In the genomic region with DNA sequence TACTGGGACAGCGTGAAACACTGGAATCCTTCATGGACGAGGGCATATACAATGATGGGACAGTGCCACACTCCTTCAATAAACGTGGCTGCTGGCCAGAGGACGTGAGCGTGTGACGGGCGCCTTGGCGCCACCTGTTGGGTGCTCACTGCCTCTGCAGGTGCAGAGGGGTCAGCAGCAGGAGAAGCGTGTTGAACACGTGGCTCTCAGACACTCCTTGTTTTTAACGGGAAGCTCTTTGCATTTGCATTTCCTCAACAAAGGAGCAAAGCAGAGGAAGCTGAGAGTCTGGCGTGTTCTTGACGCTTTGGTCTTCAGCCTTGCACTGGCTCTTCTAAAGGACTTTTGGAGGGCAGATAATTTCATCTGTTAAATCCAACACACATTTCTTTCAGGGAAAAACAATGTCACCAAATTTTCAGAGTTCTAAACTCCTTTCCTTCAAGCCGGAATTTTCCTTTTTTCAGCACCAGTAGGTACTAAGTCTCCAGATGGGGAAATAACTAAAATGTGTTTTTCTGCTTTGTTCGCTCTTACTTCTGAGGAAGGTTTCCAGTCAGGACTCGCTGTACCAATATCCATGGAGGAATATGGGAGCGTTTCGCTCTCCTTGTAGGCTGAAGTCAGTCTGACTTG, we compare ENCODE assay signal across 8 cellular contexts. TPM values are rescaled to one million over a fixed set of nuclear protein-coding genes. Genes with fewer than 3 reads are reported as not detected.
DNase-seq lines count a peak whose midpoint lies in the region; ATAC-seq and TF ChIP-seq lines count a peak whose summit lies in the region.

No MANE protein-coding gene starts in this region.

- H3K4me3 Mint-ChIP-seq in activated T-helper 17 cell treated with anti-CD3 and anti-CD28 coated beads, Interleukin-2, amount 50 U/mL, for 72 hours, result peak overlapping the region; percentile 31
- no peak overlapping the region for H3K4me3 Mint-ChIP-seq in stimulated activated naive CD8-positive, alpha-beta T cell treated with anti-CD3 and anti-CD28 coated beads, Interleukin-15, amount 100 ng/mL, for 72 hours

- POLR2A ChIA-PET in RWPE1 (lab: Yijun Ruan, JAX; ENCODE audit: low non-redundant PET), result no interaction called here

- TF ChIP-seq CTCF in DND-41 (IDR thresholded peaks at IDR 0.05; ENCODE audit: borderline replicate concordance, extremely low read depth, low read length, poor library complexity, severe bottlenecking) (peak; percentile 98), RWPE1 (conservative IDR thresholded peaks at IDR 0.05; ENCODE audit: low read depth) (peak; percentile 99), fibroblast of pulmonary artery (IDR thresholded peaks at IDR 0.05; ENCODE audit: low read length, missing control alignments) (peak; percentile 99), neural cell (IDR thresholded peaks at IDR 0.05; ENCODE audit: poor library complexity, severe bottlenecking) (peak; percentile 82)

- no peaks in the 10 kb centered on the region for H3F3A ChIP-seq in neural cell (ENCODE audit: insufficient read depth, low read length, poor library complexity, severe bottlenecking)

- H3K27me3 Mint-ChIP-seq in activated T-helper 17 cell treated with anti-CD3 and anti-CD28 coated beads, Interleukin-2, amount 50 U/mL, for 72 hours, result no peaks in the 10 kb centered on the region
- H3K27me3 Mint-ChIP-seq in stimulated activated naive CD8-positive, alpha-beta T cell treated with anti-CD3 and anti-CD28 coated beads, Interleukin-15, amount 100 ng/mL, for 72 hours, result no peaks in the 10 kb centered on the region

- H3K27ac Mint-ChIP-seq in activated T-helper 17 cell treated with anti-CD3 and anti-CD28 coated beads, Interleukin-2, amount 50 U/mL, for 72 hours, result peak overlapping the region; percentile 54
- H3K27ac Mint-ChIP-seq in stimulated activated naive CD8-positive, alpha-beta T cell treated with anti-CD3 and anti-CD28 coated beads, Interleukin-15, amount 100 ng/mL, for 72 hours, result no peak overlapping the region

- peaks cover 10% of the 10 kb centered on the region for H3K4me1 Mint-ChIP-seq in activated T-helper 17 cell treated with anti-CD3 and anti-CD28 coated beads, Interleukin-2, amount 50 U/mL, for 72 hours
- peaks cover 28% of the 10 kb centered on the region for H3K4me1 Mint-ChIP-seq in stimulated activated naive CD8-positive, alpha-beta T cell treated with anti-CD3 and anti-CD28 coated beads, Interleukin-15, amount 100 ng/mL, for 72 hours

- H4K20me1 ChIP-seq in DND-41 (ENCODE audit: insufficient read depth, low read length) (peaks cover 7% of the 10 kb centered on the region), neural cell (ENCODE audit: insufficient read depth) (no peaks in the 10 kb centered on the region)

- H3K27me3 ChIP-seq in DND-41 (ENCODE audit: insufficient read depth, low read length, poor library complexity), result no peaks in the 10 kb centered on the region
- no peaks in the 10 kb centered on the region for H3K27me3 ChIP-seq in neural cell (ENCODE audit: insufficient read depth, low read depth, low read length)

- CTCF ChIA-PET in RWPE1 (lab: Yijun Ruan, JAX), result interaction anchor here (0.6 to 1.5 kb wide), 16 partner anchors 13 to 540 kb away, joined by 3 to 6 read pairs (median 4); partner anchors contain the start of gene SUN1

- peak overlapping the region; percentile 10 for H3K9ac ChIP-seq in DND-41 (ENCODE audit: low read depth, low read length)
- H3K9ac ChIP-seq in neural cell (ENCODE audit: low read length), result no peak overlapping the region

- peaks cover 60% of the 10 kb centered on the region for H3K36me3 Mint-ChIP-seq in activated T-helper 17 cell treated with anti-CD3 and anti-CD28 coated beads, Interleukin-2, amount 50 U/mL, for 72 hours (ENCODE audit: low read depth)

- TF ChIP-seq EP300 in neural cell (conservative IDR thresholded peaks at IDR 0.05; ENCODE audit: poor library complexity, severe bottlenecking), result no peak

- ATAC-seq in DND-41 (ENCODE audit: insufficient read depth, low read depth) (peak; percentile 37), HG03039 (IDR thresholded peaks at IDR 0.05; ENCODE audit: unreplicated experiment) (no peak)
- ATAC-seq in activated T-helper 17 cell treated with anti-CD3 and anti-CD28 coated beads, Interleukin-2, amount 50 U/mL, for 72 hours (replicated peaks), result peak; percentile 41
- peak; percentile 28 for ATAC-seq in stimulated activated naive CD8-positive, alpha-beta T cell treated with anti-CD3 and anti-CD28 coated beads, Interleukin-15, amount 100 ng/mL, for 72 hours

- peak; percentile 74 for TF ChIP-seq RAD21 in neural cell (conservative IDR thresholded peaks at IDR 0.05)

- no peak overlapping the region for H3K4me3 ChIP-seq in DND-41 (ENCODE audit: low read depth in 1 of 2, low read length in 2 of 2)
- H3K4me3 ChIP-seq in fibroblast of pulmonary artery (replicated peaks; ENCODE audit: low read depth, low read length), result no peak overlapping the region
- no peak overlapping the region for H3K4me3 ChIP-seq in neural cell (ENCODE audit: low read length)

- peak; percentile 77 for DNase-seq in DND-41
- peak; percentile 84 for DNase-seq in RWPE1 (ENCODE audit: low spot score)
- DNase-seq in fibroblast of pulmonary artery (ENCODE audit: low read depth), result peak; percentile 87
- peak; percentile 64 to 74 for DNase-seq in stimulated activated naive CD8-positive, alpha-beta T cell treated with anti-CD3 and anti-CD28 coated beads, Interleukin-15, amount 100 ng/mL, for 72 hours

- H3K4me2 ChIP-seq in DND-41 (ENCODE audit: insufficient read depth, low read length) (peak overlapping the region; percentile 2), neural cell (ENCODE audit: low read length) (no peak overlapping the region)

- peaks cover 30% of the 10 kb centered on the region for H3K4me1 ChIP-seq in DND-41 (ENCODE audit: insufficient read depth, low read length)

- H3K27ac ChIP-seq in DND-41 (ENCODE audit: low read length), result peak overlapping the region; percentile 37
- H3K27ac ChIP-seq in KOPT-K1 (ENCODE audit: low read depth, low read length, poor library complexity, severe bottlenecking), result peak overlapping the region; percentile 21
- H3K27ac ChIP-seq in RWPE1, result peak overlapping the region; percentile 62
- H3K27ac ChIP-seq in neural cell (ENCODE audit: low read length), result no peak overlapping the region

- no peaks in the 10 kb centered on the region for H3K9me2 ChIP-seq in neural cell (ENCODE audit: insufficient read depth, low read length)

- H2AFZ ChIP-seq in DND-41 (ENCODE audit: low read depth, low read length) (peak overlapping the region; percentile 12; the same call in 1 of the 2 replicates), neural cell (ENCODE audit: low read depth, low read length) (no peak overlapping the region)

- H3K9me3 ChIP-seq in DND-41 (ENCODE audit: insufficient read depth, low read length, severe bottlenecking) (no peaks in the 10 kb centered on the region), KOPT-K1 (ENCODE audit: insufficient read depth, low read length, poor library complexity, severe bottlenecking) (no peaks in the 10 kb centered on the region), neural cell (ENCODE audit: low read length) (no peaks in the 10 kb centered on the region)

- no peaks in the 10 kb centered on the region for H3K9me3 Mint-ChIP-seq in activated T-helper 17 cell treated with anti-CD3 and anti-CD28 coated beads, Interleukin-2, amount 50 U/mL, for 72 hours
- H3K9me3 Mint-ChIP-seq in stimulated activated naive CD8-positive, alpha-beta T cell treated with anti-CD3 and anti-CD28 coated beads, Interleukin-15, amount 100 ng/mL, for 72 hours, result no peaks in the 10 kb centered on the region

- H3K79me2 ChIP-seq in DND-41 (ENCODE audit: insufficient read depth, low read length), result peaks cover 20% of the 10 kb centered on the region
- peaks cover 8% of the 10 kb centered on the region for H3K79me2 ChIP-seq in neural cell (replicated peaks; ENCODE audit: insufficient read depth, low read length)

- H3K36me3 ChIP-seq in DND-41 (ENCODE audit: insufficient read depth, low read length) (peaks cover 42% of the 10 kb centered on the region), KOPT-K1 (ENCODE audit: insufficient read depth, low read length) (peaks cover 51% of the 10 kb centered on the region), neural cell (ENCODE audit: insufficient read depth, low read length) (peaks cover 5% of the 10 kb centered on the region)

TF ChIP-seq in neural cell, 6 proteins besides CTCF, POLR2A, EP300 and RAD21:
- TF ChIP-seq, protein P1, sequence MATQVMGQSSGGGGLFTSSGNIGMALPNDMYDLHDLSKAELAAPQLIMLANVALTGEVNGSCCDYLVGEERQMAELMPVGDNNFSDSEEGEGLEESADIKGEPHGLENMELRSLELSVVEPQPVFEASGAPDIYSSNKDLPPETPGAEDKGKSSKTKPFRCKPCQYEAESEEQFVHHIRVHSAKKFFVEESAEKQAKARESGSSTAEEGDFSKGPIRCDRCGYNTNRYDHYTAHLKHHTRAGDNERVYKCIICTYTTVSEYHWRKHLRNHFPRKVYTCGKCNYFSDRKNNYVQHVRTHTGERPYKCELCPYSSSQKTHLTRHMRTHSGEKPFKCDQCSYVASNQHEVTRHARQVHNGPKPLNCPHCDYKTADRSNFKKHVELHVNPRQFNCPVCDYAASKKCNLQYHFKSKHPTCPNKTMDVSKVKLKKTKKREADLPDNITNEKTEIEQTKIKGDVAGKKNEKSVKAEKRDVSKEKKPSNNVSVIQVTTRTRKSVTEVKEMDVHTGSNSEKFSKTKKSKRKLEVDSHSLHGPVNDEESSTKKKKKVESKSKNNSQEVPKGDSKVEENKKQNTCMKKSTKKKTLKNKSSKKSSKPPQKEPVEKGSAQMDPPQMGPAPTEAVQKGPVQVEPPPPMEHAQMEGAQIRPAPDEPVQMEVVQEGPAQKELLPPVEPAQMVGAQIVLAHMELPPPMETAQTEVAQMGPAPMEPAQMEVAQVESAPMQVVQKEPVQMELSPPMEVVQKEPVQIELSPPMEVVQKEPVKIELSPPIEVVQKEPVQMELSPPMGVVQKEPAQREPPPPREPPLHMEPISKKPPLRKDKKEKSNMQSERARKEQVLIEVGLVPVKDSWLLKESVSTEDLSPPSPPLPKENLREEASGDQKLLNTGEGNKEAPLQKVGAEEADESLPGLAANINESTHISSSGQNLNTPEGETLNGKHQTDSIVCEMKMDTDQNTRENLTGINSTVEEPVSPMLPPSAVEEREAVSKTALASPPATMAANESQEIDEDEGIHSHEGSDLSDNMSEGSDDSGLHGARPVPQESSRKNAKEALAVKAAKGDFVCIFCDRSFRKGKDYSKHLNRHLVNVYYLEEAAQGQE (IDR thresholded peaks at IDR 0.05; ENCODE audit: borderline replicate concordance), result no peak
- TF ChIP-seq TAF1 (IDR thresholded peaks at IDR 0.05; ENCODE audit: low read depth) (no peak), SMC3 (conservative IDR thresholded peaks at IDR 0.05; ENCODE audit: poor library complexity) (peak; percentile 84), POLR2AphosphoS5 (IDR thresholded peaks at IDR 0.05) (no peak), MXI1 (conservative IDR thresholded peaks at IDR 0.05; ENCODE audit: poor library complexity, severe bottlenecking) (peak; percentile 80)

RNA-seq across cellular contexts. Expression of gene GET4, which starts 2.9 kb away (rescaled TPM):
- total RNA-seq in activated T-helper 17 cell treated with anti-CD3 and anti-CD28 coated beads, Interleukin-2, amount 50 U/mL, for 72 hours, result 10 to 100 TPM; 17.1 to 43.0 TPM
- 63.8 and 85.7 TPM in 2 replicates for polyA plus RNA-seq in neural cell
- 31.5 and 33.6 TPM in 2 replicates for polyA minus RNA-seq in neural cell

RNA-seq across cellular contexts. Expression of gene SUN1, which starts 41.2 kb away (rescaled TPM):
- 100 to 1,000 TPM in 1 of 2 donors, 10 to 100 TPM in 1; 46.4 to 103 TPM for total RNA-seq in activated T-helper 17 cell treated with anti-CD3 and anti-CD28 coated beads, Interleukin-2, amount 50 U/mL, for 72 hours
- 309 and 418 TPM in 2 replicates for polyA plus RNA-seq in neural cell
- 216 and 309 TPM in 2 replicates for polyA minus RNA-seq in neural cell
